In genomic region chr5:30960041-30960440, GRCh38 we compare ENCODE assay signal across 31 cellular contexts.
"Had no signal": no experiment of that assay in that cellular context is flagged by ENCODE, and none has a peak within 500 bp of the region (broad histone marks: within the 10 kb centered on the region; RNA-seq: fewer than 3 reads in every experiment).

No MANE protein-coding gene starts in this region.

- DNase-seq: immature natural killer cell; kidney; left cardiac atrium; lower lobe of right lung; mammary epithelial cell; mesenchymal stem cell; naive thymus-derived CD8-positive, alpha-beta T cell; nucleus accumbens; pancreas; posterior cingulate gyrus; retina; right cardiac atrium; stimulated activated CD4-positive, alpha-beta T cell treated with anti-CD3 and anti-CD28 coated beads, Interleukin-12 subunit alpha, Interleukin-12 subunit beta, amount 100 ng/mL, for 4 hours; stimulated activated CD4-positive, alpha-beta T cell treated with anti-CD3 and anti-CD28 coated beads, Interleukin-15, amount 100 ng/mL, for 24 hours; stimulated activated CD4-positive, alpha-beta T cell treated with anti-CD3 and anti-CD28 coated beads, Interleukin-2, amount 100 ng/mL, for 24 hours; stimulated activated CD4-positive, alpha-beta T cell treated with anti-CD3 and anti-CD28 coated beads, Interleukin-4, amount 100 ng/mL, for 1 hour; stimulated activated naive B cell treated with anti-CD40 and anti-IgM and Interleukin-4, amounts not matched to agents 10 μg/mL and 1 μg/mL and 100 μg/mL, for 72 hours; stimulated activated naive CD8-positive, alpha-beta T cell treated with anti-CD3 and anti-CD28 coated beads, Interleukin-15, Interleukin-2, amounts not matched to agents 100 U/mL and 50 U/mL, for 24 hours; stomach; testis; thyroid gland; transverse colon; upper lobe of left lung had no signal

- H3K27ac ChIP-seq: lower lobe of right lung, pancreas, prostate gland, skin epidermis, stomach, testis, thyroid gland, transverse colon, upper lobe of left lung, vagina had no signal

- H3K4me1 Mint-ChIP-seq: immature natural killer cell; naive thymus-derived CD8-positive, alpha-beta T cell; nephron; stimulated activated naive B cell treated with anti-CD40 and anti-IgM and Interleukin-4, amounts not matched to agents 10 μg/mL and 1 μg/mL and 100 μg/mL, for 72 hours had no signal

- FAIRE-seq: islet of Langerhans, kidney, pancreas had no signal

- H3K27me3 ChIP-seq: pancreas, stomach, testis, thyroid gland, transverse colon, upper lobe of left lung, vagina had no signal

- H3K4me3 Mint-ChIP-seq: immature natural killer cell; naive thymus-derived CD8-positive, alpha-beta T cell; nephron; neural crest cell; stimulated activated naive B cell treated with anti-CD40 and anti-IgM and Interleukin-4, amounts not matched to agents 10 μg/mL and 1 μg/mL and 100 μg/mL, for 72 hours had no signal

- H3K27ac Mint-ChIP-seq: immature natural killer cell; naive thymus-derived CD8-positive, alpha-beta T cell; nephron; stimulated activated naive B cell treated with anti-CD40 and anti-IgM and Interleukin-4, amounts not matched to agents 10 μg/mL and 1 μg/mL and 100 μg/mL, for 72 hours had no signal

- ATAC-seq: left cardiac atrium; left lobe of liver; lower lobe of right lung; naive thymus-derived CD8-positive, alpha-beta T cell; pancreas; right cardiac atrium; sciatic nerve; stimulated activated naive B cell treated with anti-CD40 and anti-IgM and Interleukin-4, amounts not matched to agents 10 μg/mL and 1 μg/mL and 100 μg/mL, for 72 hours; stimulated activated naive CD8-positive, alpha-beta T cell treated with anti-CD3 and anti-CD28 coated beads, Interleukin-15, Interleukin-2, amounts not matched to agents 100 U/mL and 50 U/mL, for 24 hours had no signal

- H3K9me3 Mint-ChIP-seq: nephron had no signal

- H3K4me1 ChIP-seq: lower lobe of right lung, pancreas, prostate gland, stomach, testis, thyroid gland, transverse colon, upper lobe of left lung, vagina had no signal

- H3K27me3 Mint-ChIP-seq: naive thymus-derived CD8-positive, alpha-beta T cell; stimulated activated naive B cell treated with anti-CD40 and anti-IgM and Interleukin-4, amounts not matched to agents 10 μg/mL and 1 μg/mL and 100 μg/mL, for 72 hours had no signal

- H3K36me3 Mint-ChIP-seq: immature natural killer cell; naive thymus-derived CD8-positive, alpha-beta T cell; stimulated activated naive B cell treated with anti-CD40 and anti-IgM and Interleukin-4, amounts not matched to agents 10 μg/mL and 1 μg/mL and 100 μg/mL, for 72 hours had no signal

- H3K36me3 ChIP-seq: lower lobe of right lung, pancreas, prostate gland, stomach, thyroid gland, transverse colon, upper lobe of left lung, vagina had no signal

- H3K9me3 ChIP-seq: lower lobe of right lung, pancreas, prostate gland, stomach, testis, thyroid gland, transverse colon, upper lobe of left lung, vagina had no signal

- H3K4me3 ChIP-seq: lower lobe of right lung, pancreas, prostate gland, skin epidermis, stomach, testis, thyroid gland, transverse colon, upper lobe of left lung, vagina had no signal
